ENCODE assay signal across 1 cellular context in genomic region chr3:195086341-195086740, GRCh38.
TF ChIP-seq lines count a peak whose summit lies in the region.

No MANE protein-coding gene starts in this region.

TF ChIP-seq in SK-N-SH, 30 proteins besides CTCF, POLR2A, EP300 and RAD21 (continued from another document):
- TF ChIP-seq CHD2 (IDR thresholded peaks at IDR 0.05; ENCODE audit: low read length, partially characterized antibody) (no peak), FOSL2 (IDR thresholded peaks at IDR 0.05; ENCODE audit: borderline replicate concordance, low read depth) (no peak), JUND (IDR thresholded peaks at IDR 0.05) (no peak), EZH2phosphoT487 (IDR thresholded peaks at IDR 0.05; ENCODE audit: borderline replicate concordance, low read depth) (no peak), ZBTB33 (IDR thresholded peaks at IDR 0.05; ENCODE audit: borderline replicate concordance, low read depth) (no peak), FOXM1 (IDR thresholded peaks at IDR 0.05; ENCODE audit: low read depth) (no peak), TCF12 (IDR thresholded peaks at IDR 0.05) (no peak)
